14 cellular contexts compared by ENCODE assay signal in the genomic region with DNA sequence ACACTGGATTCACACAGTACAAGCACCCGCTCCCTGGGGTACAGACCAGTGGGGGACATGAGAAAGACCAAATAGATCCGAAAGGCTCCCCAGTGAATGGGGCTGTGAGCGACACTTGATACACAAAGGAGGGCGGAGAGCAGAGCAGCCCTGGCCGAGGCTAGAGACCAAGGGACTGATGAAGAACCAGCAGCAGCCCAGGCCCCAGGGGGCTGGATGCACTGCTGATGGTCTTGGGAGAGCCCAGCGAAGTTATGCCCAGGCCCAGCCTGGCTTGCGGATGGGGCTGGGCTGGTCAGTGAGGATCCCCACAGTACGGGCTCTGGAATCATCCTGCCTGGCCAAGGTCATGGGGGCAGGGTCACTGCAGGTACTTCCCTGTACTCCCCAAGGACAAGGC. TPM values are rescaled to one million over a fixed set of nuclear protein-coding genes. Genes with fewer than 3 reads are reported as not detected.
DNase-seq lines count a peak whose midpoint lies in the region; ATAC-seq and TF ChIP-seq lines count a peak whose summit lies in the region.
"Had no signal": no experiment of that assay in that cellular context is flagged by ENCODE, and none has a peak within 500 bp of the region (broad histone marks: within the 10 kb centered on the region; RNA-seq: fewer than 3 reads in every experiment).

No MANE protein-coding gene starts in this region.

- H3K27ac ChIP-seq in OCI-LY1 (ENCODE audit: low read depth, low read length, poor library complexity, severe bottlenecking) (peak overlapping the region; percentile 29), cingulate gyrus (ENCODE audit: low read depth, low read length) (peak overlapping the region; percentile 48)
- H3K27ac ChIP-seq: foreskin keratinocyte, parathyroid adenoma had no signal

- H3K9me3 ChIP-seq in OCI-LY1 (ENCODE audit: low read length): no peaks in the 10 kb centered on the region
- H3K9me3 ChIP-seq: thoracic aorta had no signal

- peaks cover 48% of the 10 kb centered on the region; the same call in 1 of the 2 replicates for H3K36me3 ChIP-seq in OCI-LY1 (ENCODE audit: insufficient read depth, low read length)

- no peaks in the 10 kb centered on the region for H4K20me1 ChIP-seq in OCI-LY1 (ENCODE audit: insufficient read depth, low read length)

- no peaks in the 10 kb centered on the region for H3K9me2 ChIP-seq in OCI-LY1 (ENCODE audit: low read depth, low read length)

- intact Hi-C loops in CD14-positive monocyte (cut with micrococcal nuclease): no loop called here

- TF ChIP-seq CTCF in CD14-positive monocyte (IDR thresholded peaks at IDR 0.05) (no peak), OCI-LY1 (IDR thresholded peaks at IDR 0.05; ENCODE audit: low read length) (no peak)

- H2AFZ ChIP-seq in OCI-LY1 (ENCODE audit: low read length): no peak overlapping the region
- H2AFZ ChIP-seq: parathyroid adenoma had no signal

- no peak for ATAC-seq in natural killer cell treated with Interleukin-12 subunit alpha and Interleukin-12 subunit beta and Interleukin-15 and Interleukin-18, amount 100 ng/mL, for 72 hours
- no peak for ATAC-seq in SK-N-SH treated with all-trans-retinoic acid at 6 μM for 48 hours
- ATAC-seq: foreskin keratinocyte, left colon had no signal

- H3K4me3 Mint-ChIP-seq in CD14-positive monocyte: peak overlapping the region in 1 of 2 donors; percentile 76
- H3K4me3 Mint-ChIP-seq in natural killer cell treated with Interleukin-12 subunit alpha and Interleukin-12 subunit beta and Interleukin-15 and Interleukin-18, amount 100 ng/mL, for 72 hours: no peak overlapping the region

- DNase-seq in CD14-positive monocyte (ENCODE audit: low spot score) (no peak), cerebellar nuclear complex (lab: John Stamatoyannopoulos, UW) (no peak), DMS53 (lab: John Stamatoyannopoulos, UW) (no peak), NCI-H187 treated with DMSO at 0.1 percent for 48 hours (lab: John Stamatoyannopoulos, UW) (no peak)
- no peak for DNase-seq in natural killer cell treated with Interleukin-12 subunit alpha and Interleukin-12 subunit beta and Interleukin-15 and Interleukin-18, amount 100 ng/mL, for 72 hours (ENCODE audit: low spot score)
- DNase-seq: foreskin keratinocyte; left colon; NCI-H1105; stimulated activated CD4-positive, alpha-beta T cell treated with anti-CD3 and anti-CD28 coated beads, Interleukin-4, amount 100 ng/mL, for 1 hour had no signal

- H3K27me3 Mint-ChIP-seq in CD14-positive monocyte (ENCODE audit: low read depth in 3 of 3): no peaks in the 10 kb centered on the region
- H3K27me3 Mint-ChIP-seq in natural killer cell treated with Interleukin-12 subunit alpha and Interleukin-12 subunit beta and Interleukin-15 and Interleukin-18, amount 100 ng/mL, for 72 hours: no peaks in the 10 kb centered on the region

- H3K27me3 ChIP-seq in OCI-LY1 (ENCODE audit: insufficient read depth, low read length): no peaks in the 10 kb centered on the region
- H3K27me3 ChIP-seq: foreskin keratinocyte had no signal

- H3K79me2 ChIP-seq in OCI-LY1 (ENCODE audit: insufficient read depth, low read length): no peaks in the 10 kb centered on the region
- H3K79me2 ChIP-seq: parathyroid adenoma had no signal

- no peak overlapping the region for H3K4me2 ChIP-seq in OCI-LY1 (ENCODE audit: low read length)

- H3K36me3 Mint-ChIP-seq in CD14-positive monocyte: peaks cover 56 to 74% of the 10 kb centered on the region in 2 donors
- H3K36me3 Mint-ChIP-seq in natural killer cell treated with Interleukin-12 subunit alpha and Interleukin-12 subunit beta and Interleukin-15 and Interleukin-18, amount 100 ng/mL, for 72 hours: peaks cover 4% of the 10 kb centered on the region

- H3K9me3 Mint-ChIP-seq in CD14-positive monocyte: peaks cover 0 to 7% (median 3%) of the 10 kb centered on the region in 7 donors
- H3K9me3 Mint-ChIP-seq in natural killer cell treated with Interleukin-12 subunit alpha and Interleukin-12 subunit beta and Interleukin-15 and Interleukin-18, amount 100 ng/mL, for 72 hours: no peaks in the 10 kb centered on the region

- peak overlapping the region; percentile 88 to 97 (median 94) for H3K27ac Mint-ChIP-seq in CD14-positive monocyte
- H3K27ac Mint-ChIP-seq in natural killer cell treated with Interleukin-12 subunit alpha and Interleukin-12 subunit beta and Interleukin-15 and Interleukin-18, amount 100 ng/mL, for 72 hours: peak overlapping the region; percentile 35 to 61

- H3K4me1 ChIP-seq in OCI-LY1 (ENCODE audit: insufficient read depth, low read length, severe bottlenecking): peaks cover 31% of the 10 kb centered on the region

- no peak overlapping the region for H3K4me3 ChIP-seq in OCI-LY1 (ENCODE audit: low read depth, low read length, poor library complexity, severe bottlenecking)
- H3K4me3 ChIP-seq: thoracic aorta had no signal

- no peak overlapping the region for H3K9ac ChIP-seq in OCI-LY1 (ENCODE audit: low read length)
- H3K9ac ChIP-seq: parathyroid adenoma had no signal

- no peaks in the 10 kb centered on the region for H3F3A ChIP-seq in OCI-LY1 (ENCODE audit: insufficient read depth, low read length)

- H3K4me1 Mint-ChIP-seq in CD14-positive monocyte: peaks cover 66% of the 10 kb centered on the region
- H3K4me1 Mint-ChIP-seq in natural killer cell treated with Interleukin-12 subunit alpha and Interleukin-12 subunit beta and Interleukin-15 and Interleukin-18, amount 100 ng/mL, for 72 hours (ENCODE audit: low read depth in 2 of 2): peaks cover 21 to 34% of the 10 kb centered on the region in 2 donors

TF ChIP-seq in SK-N-SH treated with all-trans-retinoic acid at 6 μM for 48 hours, 23 proteins besides CTCF, POLR2A, EP300 and RAD21 (continues in another document):
- no peak for TF ChIP-seq ZNF70 (CRISPR knock-in tag; IDR thresholded peaks at IDR 0.05)
- no peak for TF ChIP-seq ISL1 (CRISPR knock-in tag; IDR thresholded peaks at IDR 0.05)
- no peak for TF ChIP-seq SNAI2 (CRISPR knock-in tag; IDR thresholded peaks at IDR 0.05)
- no peak for TF ChIP-seq RARB (CRISPR knock-in tag; IDR thresholded peaks at IDR 0.05)
- no peak for TF ChIP-seq ZFP30 (CRISPR knock-in tag; IDR thresholded peaks at IDR 0.05)
- TF ChIP-seq PPARA (CRISPR knock-in tag; IDR thresholded peaks at IDR 0.05; ENCODE audit: borderline replicate concordance): no peak
- no peak for TF ChIP-seq CSRNP3 (CRISPR knock-in tag; IDR thresholded peaks at IDR 0.05)
- no peak for TF ChIP-seq CSDC2 (CRISPR knock-in tag; IDR thresholded peaks at IDR 0.05)
- TF ChIP-seq ZNF565 (CRISPR knock-in tag; conservative IDR thresholded peaks at IDR 0.05; ENCODE audit: low read depth): no peak
- no peak for TF ChIP-seq TCF4 (CRISPR knock-in tag; IDR thresholded peaks at IDR 0.05; ENCODE audit: borderline replicate concordance)
- TF ChIP-seq ZC3H10 (CRISPR knock-in tag; IDR thresholded peaks at IDR 0.05): no peak
- TF ChIP-seq, protein P1, sequence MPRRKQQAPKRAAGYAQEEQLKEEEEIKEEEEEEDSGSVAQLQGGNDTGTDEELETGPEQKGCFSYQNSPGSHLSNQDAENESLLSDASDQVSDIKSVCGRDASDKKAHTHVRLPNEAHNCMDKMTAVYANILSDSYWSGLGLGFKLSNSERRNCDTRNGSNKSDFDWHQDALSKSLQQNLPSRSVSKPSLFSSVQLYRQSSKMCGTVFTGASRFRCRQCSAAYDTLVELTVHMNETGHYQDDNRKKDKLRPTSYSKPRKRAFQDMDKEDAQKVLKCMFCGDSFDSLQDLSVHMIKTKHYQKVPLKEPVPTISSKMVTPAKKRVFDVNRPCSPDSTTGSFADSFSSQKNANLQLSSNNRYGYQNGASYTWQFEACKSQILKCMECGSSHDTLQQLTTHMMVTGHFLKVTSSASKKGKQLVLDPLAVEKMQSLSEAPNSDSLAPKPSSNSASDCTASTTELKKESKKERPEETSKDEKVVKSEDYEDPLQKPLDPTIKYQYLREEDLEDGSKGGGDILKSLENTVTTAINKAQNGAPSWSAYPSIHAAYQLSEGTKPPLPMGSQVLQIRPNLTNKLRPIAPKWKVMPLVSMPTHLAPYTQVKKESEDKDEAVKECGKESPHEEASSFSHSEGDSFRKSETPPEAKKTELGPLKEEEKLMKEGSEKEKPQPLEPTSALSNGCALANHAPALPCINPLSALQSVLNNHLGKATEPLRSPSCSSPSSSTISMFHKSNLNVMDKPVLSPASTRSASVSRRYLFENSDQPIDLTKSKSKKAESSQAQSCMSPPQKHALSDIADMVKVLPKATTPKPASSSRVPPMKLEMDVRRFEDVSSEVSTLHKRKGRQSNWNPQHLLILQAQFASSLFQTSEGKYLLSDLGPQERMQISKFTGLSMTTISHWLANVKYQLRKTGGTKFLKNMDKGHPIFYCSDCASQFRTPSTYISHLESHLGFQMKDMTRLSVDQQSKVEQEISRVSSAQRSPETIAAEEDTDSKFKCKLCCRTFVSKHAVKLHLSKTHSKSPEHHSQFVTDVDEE (CRISPR knock-in tag; IDR thresholded peaks at IDR 0.05): no peak
- no peak for TF ChIP-seq ARNTL (CRISPR knock-in tag; IDR thresholded peaks at IDR 0.05; ENCODE audit: borderline replicate concordance, low read depth)

RNA-seq across cellular contexts. Expression of gene ARHGAP1, which starts 23.2 kb away (rescaled TPM):
- 10 to 100 TPM; 31.6 to 59.3 TPM for polyA plus RNA-seq in CD14-positive monocyte
- total RNA-seq in natural killer cell treated with Interleukin-12 subunit alpha and Interleukin-12 subunit beta and Interleukin-15 and Interleukin-18, amount 100 ng/mL, for 72 hours: 10 to 100 TPM; 66.6 to 68.9 TPM

RNA-seq across cellular contexts. Expression of gene ZNF408, which starts 23.7 kb away (rescaled TPM):
- 1 to 10 TPM; 4.1 to 4.2 TPM for polyA plus RNA-seq in CD14-positive monocyte
- 10 to 100 TPM; 14.4 to 15.0 TPM for total RNA-seq in natural killer cell treated with Interleukin-12 subunit alpha and Interleukin-12 subunit beta and Interleukin-15 and Interleukin-18, amount 100 ng/mL, for 72 hours

RNA-seq across cellular contexts. Expression of gene F2, which starts 41.8 kb away (rescaled TPM):
- polyA plus RNA-seq in CD14-positive monocyte: not detected
- under 1 TPM in 1 of 2 donors, not detected in 1; 0.17 TPM for total RNA-seq in natural killer cell treated with Interleukin-12 subunit alpha and Interleukin-12 subunit beta and Interleukin-15 and Interleukin-18, amount 100 ng/mL, for 72 hours
- total RNA-seq: foreskin keratinocyte, left colon, thoracic aorta had no signal
- polyA plus RNA-seq: foreskin keratinocyte had no signal

RNA-seq across cellular contexts. Expression of gene ATG13, which starts 59.8 kb away (rescaled TPM):
- polyA plus RNA-seq in CD14-positive monocyte: 10 to 100 TPM; 51.2 to 55.5 TPM
- 10 to 100 TPM; 93.9 to 96.6 TPM for total RNA-seq in natural killer cell treated with Interleukin-12 subunit alpha and Interleukin-12 subunit beta and Interleukin-15 and Interleukin-18, amount 100 ng/mL, for 72 hours
